ENCODE assay signal across 9 cellular contexts in the genomic region with DNA sequence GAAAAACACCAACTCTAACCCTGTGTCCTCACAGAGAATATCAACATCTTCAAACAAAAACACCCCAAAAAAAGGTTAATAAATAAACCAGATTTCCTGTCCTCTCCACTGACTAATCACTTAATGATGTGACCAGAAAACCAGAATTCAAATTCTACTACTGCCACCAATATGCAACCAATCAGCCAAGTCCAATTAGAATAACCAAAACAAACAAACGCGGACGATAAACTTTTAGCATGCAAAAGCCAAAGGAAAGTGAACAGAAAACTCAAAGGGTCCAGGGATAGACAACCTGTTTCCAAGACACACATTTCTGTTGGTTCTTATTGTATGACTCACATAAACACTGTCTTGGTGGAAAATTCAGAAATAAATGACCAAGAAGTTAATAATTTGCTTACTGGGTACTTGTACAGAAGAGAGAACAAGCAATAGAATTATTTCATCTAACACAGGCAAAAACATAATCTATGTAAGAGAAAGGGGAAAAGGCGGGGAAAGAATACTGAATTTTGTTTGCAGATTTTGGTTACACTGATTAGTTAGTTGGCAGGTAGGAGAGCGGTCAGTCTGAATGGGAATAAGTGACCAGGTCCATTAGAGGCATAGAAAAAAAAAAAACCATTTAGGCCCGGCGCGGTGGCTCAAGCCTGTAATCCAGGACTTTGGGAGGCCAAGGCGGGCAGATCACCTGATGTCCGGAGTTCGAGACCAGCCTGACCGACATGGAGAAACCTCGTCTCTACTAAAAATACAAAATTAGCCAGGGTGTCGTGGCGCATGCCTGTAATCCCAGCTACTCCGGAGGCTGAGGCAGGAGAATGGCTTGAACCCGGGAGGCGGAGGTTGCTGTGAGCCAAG.
A peak's percentile ranks its signal among the peaks of the same experiment; 100 is the strongest.
DNase-seq lines count a peak whose midpoint lies in the region; ATAC-seq, FAIRE-seq and TF ChIP-seq lines count a peak whose summit lies in the region.
"Had no signal": no experiment of that assay in that cellular context is flagged by ENCODE, and none has a peak within 500 bp of the region (broad histone marks: within the 10 kb centered on the region; RNA-seq: fewer than 3 reads in every experiment).

No MANE protein-coding gene starts in this region.

- peaks cover 14% of the 10 kb centered on the region for H3K4me1 ChIP-seq in iPS-20b (ENCODE audit: insufficient read depth, low read length)

- no peak for DNase-seq in GM18507 (ENCODE audit: extremely low spot score, insufficient read length, low read depth)
- DNase-seq in WERI-Rb-1: no peak
- DNase-seq in NCI-H1417 treated with DMSO at 0.1 percent for 48 hours (lab: John Stamatoyannopoulos, UW): no peak
- DNase-seq in activated gamma-delta T cell treated with Interleukin-2 at 50 U/mL for 16 hours: no peak

- H3K27me3 ChIP-seq in WERI-Rb-1 (ENCODE audit: insufficient read depth, low read depth, severe bottlenecking): no peaks in the 10 kb centered on the region
- H3K27me3 ChIP-seq in iPS-20b (ENCODE audit: insufficient read depth, low read length): no peaks in the 10 kb centered on the region

- TF ChIP-seq CTCF in 22Rv1 (IDR thresholded peaks at IDR 0.05): no peak
- no peak for TF ChIP-seq CTCF in WERI-Rb-1 (IDR thresholded peaks at IDR 0.05; ENCODE audit: low read depth, low read length)

- peaks cover 23% of the 10 kb centered on the region for H3K36me3 ChIP-seq in WERI-Rb-1
- no peaks in the 10 kb centered on the region for H3K36me3 ChIP-seq in iPS-20b (ENCODE audit: insufficient read depth, low read depth, low read length)

- peak; percentile 70 for FAIRE-seq in GM18507 (lab: Jason Lieb, UNC)
- FAIRE-seq: D721Med had no signal

- H3K4me3 ChIP-seq in WERI-Rb-1 (ENCODE audit: low read depth, low read length) (no peak overlapping the region), iPS-20b (ENCODE audit: low read length) (no peak overlapping the region)

- H3K9me3 ChIP-seq in WERI-Rb-1 (ENCODE audit: severe bottlenecking) (no peaks in the 10 kb centered on the region), iPS-20b (ENCODE audit: insufficient read depth, low read depth, low read length) (no peaks in the 10 kb centered on the region)

- peak overlapping the region; percentile 30; the same call in 1 of the 2 replicates for H3K9ac ChIP-seq in iPS-20b (ENCODE audit: low read depth, low read length)

- H3K27ac ChIP-seq in 22Rv1 (peak overlapping the region; percentile 100), WERI-Rb-1 (peak overlapping the region; percentile 97), iPS-20b (ENCODE audit: low read length) (peak overlapping the region; percentile 16)

- ATAC-seq in GM18907 (IDR thresholded peaks at IDR 0.05; ENCODE audit: unreplicated experiment) (no peak), HG03469 (IDR thresholded peaks at IDR 0.05; ENCODE audit: unreplicated experiment) (no peak)

Comparison
In these comparisons a context has a peak if more than half of its experiments do, and no peak if none do; other contexts are left out.
1. H3K27ac ChIP-seq: peak in every context shown above with its lines; median percentile 100 in 22Rv1; 97 in WERI-Rb-1; 16 in iPS-20b.